33 cellular contexts compared by ENCODE assay signal in the genomic region with DNA sequence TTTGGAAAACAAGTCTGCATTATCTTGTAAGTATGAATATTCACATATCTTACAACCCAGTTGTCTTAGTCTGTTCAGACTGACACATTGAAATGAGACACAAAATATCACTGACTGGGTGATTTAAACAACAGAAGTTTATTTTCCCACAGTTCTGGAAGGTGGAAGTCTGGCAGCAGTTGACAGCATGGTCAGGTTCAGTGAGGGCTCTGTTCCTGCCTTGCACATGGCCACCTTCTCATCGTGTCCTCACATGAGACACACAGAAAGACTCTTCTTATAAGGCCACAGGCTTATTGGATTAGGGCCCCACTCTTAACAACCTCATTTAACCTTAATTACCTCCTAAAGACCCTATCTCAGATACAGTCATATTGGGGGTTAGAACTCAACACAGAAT. TPM values are rescaled to one million over a fixed set of nuclear protein-coding genes. Genes with fewer than 3 reads are reported as not detected.
"Had no signal": no experiment of that assay in that cellular context is flagged by ENCODE, and none has a peak within 500 bp of the region (broad histone marks: within the 10 kb centered on the region; RNA-seq: fewer than 3 reads in every experiment).

No MANE protein-coding gene starts in this region.

- H3K9me3 ChIP-seq: gastroesophageal sphincter, heart right ventricle, left lung, prostate gland, spleen, thoracic aorta, tibial nerve, upper lobe of right lung, uterus had no signal

- H3K27ac ChIP-seq: epithelial cell of prostate, foreskin keratinocyte, gastroesophageal sphincter, heart right ventricle, left lung, prostate gland, skin epidermis, spleen, thoracic aorta, tibial nerve, upper lobe of right lung, uterus had no signal

- H3K27me3 ChIP-seq: foreskin keratinocyte, gastroesophageal sphincter, heart right ventricle, left lung, spleen, tibial nerve, upper lobe of right lung, uterus had no signal

- H3K4me1 ChIP-seq: prostate gland, uterus had no signal

- H3K36me3 ChIP-seq: gastroesophageal sphincter, heart right ventricle, left lung, prostate gland, spleen, thoracic aorta, tibial nerve, upper lobe of right lung, uterus had no signal

- H3K4me3 ChIP-seq: gastroesophageal sphincter, heart right ventricle, left lung, prostate gland, skin epidermis, spleen, thoracic aorta, tibial nerve, upper lobe of right lung, uterus had no signal

- DNase-seq: effector CD8-positive, alpha-beta T cell; endodermal cell; foreskin keratinocyte; heart right ventricle; hippocampal formation; left cardiac atrium; left lung; natural killer cell; right cardiac atrium; spleen; stimulated activated CD4-positive, alpha-beta T cell treated with anti-CD3 and anti-CD28 coated beads, Interleukin-4, amount 100 ng/mL, for 4 hours; stimulated activated naive B cell treated with anti-CD40 and anti-IgM and Interleukin-4, amounts not matched to agents 10 μg/mL and 1 μg/mL and 100 μg/mL, for 72 hours; upper lobe of right lung; uterus had no signal

- H3K36me3 Mint-ChIP-seq: natural killer cell; stimulated activated naive B cell treated with anti-CD40 and anti-IgM and Interleukin-4, amounts not matched to agents 10 μg/mL and 1 μg/mL and 100 μg/mL, for 72 hours had no signal

- H3K27me3 Mint-ChIP-seq: stimulated activated naive B cell treated with anti-CD40 and anti-IgM and Interleukin-4, amounts not matched to agents 10 μg/mL and 1 μg/mL and 100 μg/mL, for 72 hours; stimulated activated naive CD8-positive, alpha-beta T cell treated with anti-CD3 and anti-CD28 coated beads, Interleukin-15, Interleukin-2, amounts not matched to agents 100 ng/mL and 50 ng/mL, for 24 hours had no signal

- H3K4me3 Mint-ChIP-seq: dendritic cell treated with granulocyte-macrophage colony-stimulating factor and Interleukin-4, amounts not matched to agents 40 ng/mL and 50 ng/mL, for 4 days; endodermal cell; natural killer cell; stimulated activated naive B cell treated with anti-CD40 and anti-IgM and Interleukin-4, amounts not matched to agents 10 μg/mL and 1 μg/mL and 100 μg/mL, for 72 hours; stimulated activated naive CD8-positive, alpha-beta T cell treated with anti-CD3 and anti-CD28 coated beads, Interleukin-15, Interleukin-2, amounts not matched to agents 100 ng/mL and 50 ng/mL, for 24 hours had no signal

- FAIRE-seq: colon, islet of Langerhans had no signal

- H3K27ac Mint-ChIP-seq: dendritic cell treated with granulocyte-macrophage colony-stimulating factor and Interleukin-4, amounts not matched to agents 40 ng/mL and 50 ng/mL, for 4 days; endodermal cell; natural killer cell; stimulated activated naive B cell treated with anti-CD40 and anti-IgM and Interleukin-4, amounts not matched to agents 10 μg/mL and 1 μg/mL and 100 μg/mL, for 72 hours; stimulated activated naive CD8-positive, alpha-beta T cell treated with anti-CD3 and anti-CD28 coated beads, Interleukin-15, Interleukin-2, amounts not matched to agents 100 ng/mL and 50 ng/mL, for 24 hours had no signal

- H3K9me3 Mint-ChIP-seq: dendritic cell treated with granulocyte-macrophage colony-stimulating factor and Interleukin-4, amounts not matched to agents 40 ng/mL and 50 ng/mL, for 4 days; endodermal cell; natural killer cell; stimulated activated naive B cell treated with anti-CD40 and anti-IgM and Interleukin-4, amounts not matched to agents 10 μg/mL and 1 μg/mL and 100 μg/mL, for 72 hours; stimulated activated naive CD8-positive, alpha-beta T cell treated with anti-CD3 and anti-CD28 coated beads, Interleukin-15, Interleukin-2, amounts not matched to agents 100 ng/mL and 50 ng/mL, for 24 hours had no signal

- ATAC-seq: esophagus mucosa; foreskin keratinocyte; gastroesophageal sphincter; heart right ventricle; left cardiac atrium; left lung; natural killer cell; right cardiac atrium; stimulated activated naive B cell treated with anti-CD40 and anti-IgM and Interleukin-4, amounts not matched to agents 10 μg/mL and 1 μg/mL and 100 μg/mL, for 72 hours; upper lobe of right lung had no signal

RNA-seq across cellular contexts. Expression of a gene that starts 16.5 kb away (rescaled TPM):
- total RNA-seq: cerebellum, esophagus mucosa, gastroesophageal sphincter, heart right ventricle, kidney epithelial cell, left cardiac atrium, left lung, lung microvascular endothelial cell, mesenteric fat pad, natural killer cell, omental fat pad, prostate gland, right cardiac atrium, spleen, upper lobe of right lung, uterus had no signal
- polyA plus RNA-seq: heart right ventricle, neural cell, right cardiac atrium, spleen had no signal

RNA-seq across cellular contexts. Expression of a gene that starts 40.2 kb away (rescaled TPM):
- total RNA-seq: cerebellum, endodermal cell, esophagus mucosa, foreskin keratinocyte, gastroesophageal sphincter, heart right ventricle, kidney epithelial cell, left cardiac atrium, left lung, lung microvascular endothelial cell, mesenteric fat pad, natural killer cell, omental fat pad, prostate gland, right cardiac atrium, spleen, thoracic aorta, tibial nerve, upper lobe of right lung, uterus had no signal
- polyA plus RNA-seq: foreskin keratinocyte, heart right ventricle, neural cell, right cardiac atrium, spleen had no signal

RNA-seq across cellular contexts. Expression of a gene that starts 50.7 kb away (rescaled TPM):
- total RNA-seq: cerebellum, endodermal cell, esophagus mucosa, gastroesophageal sphincter, heart right ventricle, kidney epithelial cell, left cardiac atrium, left lung, lung microvascular endothelial cell, mesenteric fat pad, myocyte, natural killer cell, omental fat pad, prostate gland, renal cortical epithelial cell, right cardiac atrium, spleen, thoracic aorta, tibial nerve, upper lobe of right lung, uterus had no signal
- polyA plus RNA-seq: foreskin keratinocyte, heart right ventricle, neural cell, right cardiac atrium, spleen had no signal
